Comparison of ENCODE assay signal across 1 cellular context in genomic region chr2:218301176-218301819, GRCh38.
TF ChIP-seq lines count a peak whose summit lies in the region.

No MANE protein-coding gene starts in this region.

TF ChIP-seq in H1, 55 proteins besides CTCF, POLR2A, EP300 and RAD21:
- no peak for TF ChIP-seq RFX5 (IDR thresholded peaks at IDR 0.05; ENCODE audit: borderline replicate concordance, low read depth, low read length)
- TF ChIP-seq CHD1 (IDR thresholded peaks at IDR 0.05; ENCODE audit: low read depth, low read length) = no peak
- TF ChIP-seq NRF1 (IDR thresholded peaks at IDR 0.05; ENCODE audit: low read depth, low read length) = no peak
- 0 out of 2 replicates have a peak, but pooled peaks have one; percentile 47 for TF ChIP-seq JUND (IDR thresholded peaks at IDR 0.05; ENCODE audit: low read length)
- no peak for TF ChIP-seq SP2 (IDR thresholded peaks at IDR 0.05; ENCODE audit: low read length)
- TF ChIP-seq JUN (IDR thresholded peaks at IDR 0.05; ENCODE audit: low read depth, low read length) = no peak
- TF ChIP-seq KDM1A (IDR thresholded peaks at IDR 0.05; ENCODE audit: borderline replicate concordance, low read length) = no peak
- no peak for TF ChIP-seq E2F6 (IDR thresholded peaks at IDR 0.05)
- TF ChIP-seq ATF3 (IDR thresholded peaks at IDR 0.05; ENCODE audit: insufficient read depth, low read depth, low read length) = 0 out of 2 replicates have a peak, but pooled peaks have one; percentile 3
- no peak for TF ChIP-seq EGR1 (IDR thresholded peaks at IDR 0.05; ENCODE audit: borderline replicate concordance, low read depth, low read length)
- TF ChIP-seq RNF2 (IDR thresholded peaks at IDR 0.05; ENCODE audit: borderline replicate concordance, low read depth, low read length, missing control alignments, poor library complexity, severe bottlenecking) = no peak
- 0 out of 2 replicates have a peak, but pooled peaks have one; percentile 6 for TF ChIP-seq CEBPB (IDR thresholded peaks at IDR 0.05; ENCODE audit: low read depth, low read length)
- peak; percentile 46; the same call in 1 of the 2 replicates for TF ChIP-seq YY1 (IDR thresholded peaks at IDR 0.05; ENCODE audit: low read depth, low read length)
- TF ChIP-seq USF2 (IDR thresholded peaks at IDR 0.05; ENCODE audit: low read length) = no peak
- no peak for TF ChIP-seq SIN3A (conservative IDR thresholded peaks at IDR 0.05 in 1 of 2, IDR thresholded peaks at IDR 0.05 in 1 of 2; ENCODE audit: low read depth in 1 of 2, low read length in 2 of 2)
- TF ChIP-seq POU5F1 (IDR thresholded peaks at IDR 0.05; ENCODE audit: low read depth, low read length) = no peak
- no peak for TF ChIP-seq CTBP2 (IDR thresholded peaks at IDR 0.05; ENCODE audit: borderline replicate concordance, insufficient read depth, insufficient read length, low read length)
- no peak for TF ChIP-seq SRF (IDR thresholded peaks at IDR 0.05; ENCODE audit: low read depth, low read length)
